ENCODE assay signal across 12 cellular contexts in the genomic region with DNA sequence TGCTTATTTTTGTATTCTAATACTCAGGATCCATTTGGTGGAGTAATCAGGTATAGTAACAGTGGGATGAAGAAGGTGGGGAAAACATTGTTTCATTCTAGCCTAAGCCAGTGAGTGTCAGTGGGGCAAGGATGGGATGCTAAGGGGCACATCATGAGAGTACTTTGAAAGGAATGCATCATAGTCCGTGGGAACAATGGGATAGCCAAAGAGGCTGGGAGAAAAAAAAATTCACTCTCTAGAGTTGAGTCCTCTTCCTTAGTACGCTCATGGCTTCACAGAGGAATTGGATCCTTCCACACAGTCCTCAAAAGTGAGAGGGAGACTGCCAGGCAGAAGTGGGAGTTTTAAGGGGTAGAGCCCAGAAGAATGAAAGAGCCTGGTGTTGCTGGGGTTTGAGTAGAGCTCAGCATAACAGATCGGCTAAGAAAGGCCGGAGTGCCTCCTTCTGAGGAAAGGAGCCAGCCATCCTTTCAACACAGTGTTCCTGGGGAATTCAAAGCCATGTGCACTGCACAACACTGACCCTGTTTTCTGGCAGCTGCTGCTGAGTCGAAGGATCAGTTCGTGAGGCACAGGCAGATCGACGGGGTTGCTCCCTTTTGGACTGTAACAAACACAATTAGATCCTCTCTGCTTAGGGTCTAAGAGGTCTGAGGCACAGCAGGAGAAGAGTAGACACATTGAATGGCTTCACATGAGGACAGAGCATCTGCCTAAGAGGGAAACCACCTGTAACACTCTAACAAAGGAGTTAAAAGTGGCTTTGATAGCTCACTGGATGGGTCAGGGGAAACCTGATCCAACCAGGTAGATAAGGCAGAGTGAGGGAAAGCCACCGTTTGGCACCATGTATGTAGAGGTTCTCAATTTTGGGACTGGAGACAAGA.
DNase-seq lines count a peak whose midpoint lies in the region; ATAC-seq and TF ChIP-seq lines count a peak whose summit lies in the region.
"Had no signal": no experiment of that assay in that cellular context is flagged by ENCODE, and none has a peak within 500 bp of the region (broad histone marks: within the 10 kb centered on the region; RNA-seq: fewer than 3 reads in every experiment).

No MANE protein-coding gene starts in this region.

- no peak overlapping the region for H2BK15ac ChIP-seq in IMR-90 (ENCODE audit: low read depth, low read length)

- H2BK5ac ChIP-seq in IMR-90 (ENCODE audit: low read depth, low read length, poor library complexity, severe bottlenecking), result no peak overlapping the region

- no peak overlapping the region for H3K9ac ChIP-seq in IMR-90 (ENCODE audit: low read depth, low read length)

- TF ChIP-seq POLR2A in IMR-90 (IDR thresholded peaks at IDR 0.05; ENCODE audit: low read depth, low read length), result no peak

- DNase-seq in IMR-90, result no peak
- DNase-seq in NCI-H69 (lab: John Stamatoyannopoulos, UW), result peak; percentile 68
- peak; percentile 22 for DNase-seq in glutamatergic neuron
- peak; percentile 45 for DNase-seq in putamen (ENCODE audit: low spot score)
- DNase-seq in AML-193 (lab: John Stamatoyannopoulos, UW), result no peak
- DNase-seq in HuH-7 (ENCODE audit: low spot score), result no peak
- DNase-seq: activated T-cell treated with anti-CD3 and anti-CD28 coated beads, Interleukin-2, amount 50 U/mL, for 4 hours; NCI-H1930; trophoblast cell had no signal

- H3K4ac ChIP-seq in IMR-90 (ENCODE audit: low read depth, low read length), result no peak overlapping the region

- no peak overlapping the region for H4K91ac ChIP-seq in IMR-90 (ENCODE audit: insufficient read depth, low read depth, low read length)

- no peak overlapping the region for H2BK120ac ChIP-seq in IMR-90 (ENCODE audit: low read depth, low read length)

- H3K18ac ChIP-seq in IMR-90 (ENCODE audit: low read depth, low read length), result no peak overlapping the region

- 0 out of 2 replicates have a peak overlapping the region, but pooled peaks have one; percentile 5 for H3K23ac ChIP-seq in IMR-90 (ENCODE audit: low read depth, low read length)

- no peak overlapping the region for H3K56ac ChIP-seq in IMR-90 (ENCODE audit: extremely low read depth, insufficient read depth, low read length)

- peaks cover 4% of the 10 kb centered on the region for H3K27me3 Mint-ChIP-seq in glutamatergic neuron (ENCODE audit: unreplicated experiment)

- peaks cover 9% of the 10 kb centered on the region for H3K4me1 Mint-ChIP-seq in glutamatergic neuron (ENCODE audit: low read depth, unreplicated experiment)

- dilution Hi-C loops in IMR-90 (cut with HindIII; ENCODE audit: low sequenced_read_pairs, unreplicated experiment), result no loop called here

- H3K9me3 Mint-ChIP-seq in glutamatergic neuron (ENCODE audit: unreplicated experiment), result no peaks in the 10 kb centered on the region
- H3K9me3 Mint-ChIP-seq: activated T-cell treated with anti-CD3 and anti-CD28 coated beads, Interleukin-2, amount 50 U/mL, for 4 hours had no signal

- TF ChIP-seq CTCF in IMR-90 (conservative IDR thresholded peaks at IDR 0.05; ENCODE audit: low read depth, low read length) (no peak), glutamatergic neuron (IDR thresholded peaks at IDR 0.05; ENCODE audit: partially characterized antibody, unreplicated experiment) (no peak)

- POLR2A ChIA-PET in IMR-90 (lab: Charles Lee; ENCODE audit: unreplicated experiment), result no interaction called here

- in situ Hi-C loops in IMR-90 (cut with MboI; ENCODE audit: low sequenced_read_pairs), result no loop called here

- peaks cover 8 to 30% of the 10 kb centered on the region in 2 experiments for H3K79me1 ChIP-seq in IMR-90 (ENCODE audit: low read depth in 1 of 2, low read length in 2 of 2)

- 0 out of 4 replicates have a peak overlapping the region, but pooled peaks of 1 of the 2 experiments have one; percentile 21 for H4K8ac ChIP-seq in IMR-90 (ENCODE audit: low read depth in 2 of 2, low read length in 2 of 2)

- H2AK9ac ChIP-seq in IMR-90 (replicated peaks; ENCODE audit: low read depth, low read length, poor library complexity), result no peak overlapping the region

- peaks cover 12% of the 10 kb centered on the region; the same call in 1 of the 2 replicates for H3K9me1 ChIP-seq in IMR-90 (ENCODE audit: insufficient read depth, low read length)

- no peak overlapping the region for H3K27ac ChIP-seq in IMR-90 (ENCODE audit: insufficient read depth, low read length)
- H3K27ac ChIP-seq: SK-N-MC had no signal

- no peak overlapping the region for H3K4me2 ChIP-seq in IMR-90 (ENCODE audit: low read depth, low read length)

- H4K20me1 ChIP-seq in IMR-90 (ENCODE audit: insufficient read depth, low read length), result 0 out of 2 replicates have a peak, but pooled peaks cover 4% of the 10 kb centered on the region

- 81% methylated on average over 3 of the region's 9 CpGs; no CpG with 5 or more reads in 1 of the 2 experiments for WGBS in IMR-90 (ENCODE audit: extremely low coverage in 2 of 2, insufficient read length in 1 of 2), 2 experiments

- peak overlapping the region; percentile 27 for H3K4me3 Mint-ChIP-seq in glutamatergic neuron (ENCODE audit: unreplicated experiment)
- H3K4me3 Mint-ChIP-seq: activated T-cell treated with anti-CD3 and anti-CD28 coated beads, Interleukin-2, amount 50 U/mL, for 4 hours had no signal

- CTCF ChIA-PET in IMR-90 (lab: Yijun Ruan, JAX), result no interaction called here

- intact Hi-C loops in IMR-90 (cut with micrococcal nuclease), result loop anchor here (10.0 kb wide), 1 partner anchor 147 kb away; no protein-coding TSS in a partner anchor

- no peaks in the 10 kb centered on the region for H3K4me1 ChIP-seq in IMR-90 (ENCODE audit: control insufficient read depth, insufficient read depth, low read length)

- H3K36me3 Mint-ChIP-seq in glutamatergic neuron (ENCODE audit: unreplicated experiment), result no peaks in the 10 kb centered on the region

- H2AK5ac ChIP-seq in IMR-90 (ENCODE audit: low read depth, low read length), result no peak overlapping the region

- peaks cover 12% of the 10 kb centered on the region; the same call in 1 of the 2 replicates for H3K36me3 ChIP-seq in IMR-90 (ENCODE audit: control insufficient read depth, insufficient read depth, low read length)

- TF ChIP-seq RAD21 in IMR-90 (IDR thresholded peaks at IDR 0.05; ENCODE audit: low read length), result no peak

- no peak overlapping the region for H3K14ac ChIP-seq in IMR-90 (replicated peaks; ENCODE audit: low read depth, low read length)

- H3K9me3 ChIP-seq in IMR-90 (ENCODE audit: control insufficient read depth, insufficient read depth, low read length), result no peaks in the 10 kb centered on the region

- no peak overlapping the region for H3K4me3 ChIP-seq in IMR-90 (ENCODE audit: insufficient read depth, low read depth, low read length)
- H3K4me3 ChIP-seq: SK-N-MC had no signal

- no peak for ATAC-seq in IMR-90 (ENCODE audit: low read depth)
- ATAC-seq in HG03135 (IDR thresholded peaks at IDR 0.05; ENCODE audit: unreplicated experiment), result no peak
- ATAC-seq in HG02571 (IDR thresholded peaks at IDR 0.05; ENCODE audit: unreplicated experiment), result no peak
- ATAC-seq: activated T-cell treated with anti-CD3 and anti-CD28 coated beads, Interleukin-2, amount 50 U/mL, for 4 hours had no signal

- H4K5ac ChIP-seq in IMR-90 (ENCODE audit: low read depth, low read length), result no peak overlapping the region

- BruUV-seq in IMR-90 (replicated peaks; lab: Mats Ljungman, UMichigan), result no TSS peak

- H3K27me3 ChIP-seq in IMR-90 (ENCODE audit: control insufficient read depth, insufficient read depth, low read length), result no peaks in the 10 kb centered on the region

- H2AFZ ChIP-seq in IMR-90 (replicated peaks; ENCODE audit: low read length, poor library complexity), result peak overlapping the region; percentile 16

- no peak overlapping the region for H2BK20ac ChIP-seq in IMR-90 (ENCODE audit: low read depth, low read length)

- peak overlapping the region; percentile 75 for H3K27ac Mint-ChIP-seq in glutamatergic neuron (ENCODE audit: unreplicated experiment)

TF ChIP-seq in IMR-90, 13 proteins besides CTCF, POLR2A, EP300 and RAD21:
- TF ChIP-seq CHD1 (IDR thresholded peaks at IDR 0.05; ENCODE audit: low read depth, low read length) (no peak), FOS (IDR thresholded peaks at IDR 0.05; ENCODE audit: low read depth, low read length) (no peak), CEBPB (IDR thresholded peaks at IDR 0.05; ENCODE audit: low read depth, low read length) (no peak), RCOR1 (IDR thresholded peaks at IDR 0.05; ENCODE audit: insufficient replicate concordance, low read length) (no peak), RFX5 (IDR thresholded peaks at IDR 0.05; ENCODE audit: low read depth, low read length) (no peak), SMC3 (IDR thresholded peaks at IDR 0.05; ENCODE audit: low read depth, low read length) (no peak), MAFK (IDR thresholded peaks at IDR 0.05; ENCODE audit: low read depth, low read length) (no peak), MAZ (IDR thresholded peaks at IDR 0.05; ENCODE audit: borderline replicate concordance, low read depth, low read length) (no peak), BHLHE40 (IDR thresholded peaks at IDR 0.05; ENCODE audit: low read depth, low read length) (no peak), USF2 (IDR thresholded peaks at IDR 0.05; ENCODE audit: low read depth, low read length) (no peak), MXI1 (IDR thresholded peaks at IDR 0.05; ENCODE audit: borderline replicate concordance, low read depth, low read length) (no peak), NFE2L2 (IDR thresholded peaks at IDR 0.05; ENCODE audit: low read depth, low read length) (no peak)
- TF ChIP-seq, protein P1, sequence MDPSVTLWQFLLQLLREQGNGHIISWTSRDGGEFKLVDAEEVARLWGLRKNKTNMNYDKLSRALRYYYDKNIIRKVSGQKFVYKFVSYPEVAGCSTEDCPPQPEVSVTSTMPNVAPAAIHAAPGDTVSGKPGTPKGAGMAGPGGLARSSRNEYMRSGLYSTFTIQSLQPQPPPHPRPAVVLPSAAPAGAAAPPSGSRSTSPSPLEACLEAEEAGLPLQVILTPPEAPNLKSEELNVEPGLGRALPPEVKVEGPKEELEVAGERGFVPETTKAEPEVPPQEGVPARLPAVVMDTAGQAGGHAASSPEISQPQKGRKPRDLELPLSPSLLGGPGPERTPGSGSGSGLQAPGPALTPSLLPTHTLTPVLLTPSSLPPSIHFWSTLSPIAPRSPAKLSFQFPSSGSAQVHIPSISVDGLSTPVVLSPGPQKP (IDR thresholded peaks at IDR 0.05; ENCODE audit: borderline replicate concordance, low read depth, low read length), result no peak
TF ChIP-seq in IMR-90: peak in this region for 0.

Comparison
In these comparisons a context has a peak if more than half of its experiments do, and no peak if none do; other contexts are left out.
1. DNase-seq: peak in NCI-H69 (single experiment), glutamatergic neuron (single experiment) and putamen (single experiment); none in IMR-90 (single experiment), AML-193 (0 of 2) and HuH-7 (single experiment).